ENCODE assay signal across 22 cellular contexts in genomic region chr7:98868450-98868849, GRCh38. TPM values are rescaled to one million over a fixed set of nuclear protein-coding genes. Genes with fewer than 3 reads are reported as not detected.
DNase-seq lines count a peak whose midpoint lies in the region; ATAC-seq and TF ChIP-seq lines count a peak whose summit lies in the region.
"Had no signal": no experiment of that assay in that cellular context is flagged by ENCODE, and none has a peak within 500 bp of the region (broad histone marks: within the 10 kb centered on the region; RNA-seq: fewer than 3 reads in every experiment).

No MANE protein-coding gene starts in this region.

- peaks cover 19% of the 10 kb centered on the region for H3K4me1 Mint-ChIP-seq in neural progenitor cell
- peaks cover 2% of the 10 kb centered on the region for H3K4me1 Mint-ChIP-seq in activated CD4-positive, alpha-beta memory T cell treated with anti-CD3 and anti-CD28 coated beads for 36 hours (ENCODE audit: low read depth)

- H3K27ac ChIP-seq in WERI-Rb-1 (no peak overlapping the region), coronary artery (peak overlapping the region; percentile 60 to 86), neural progenitor cell (no peak overlapping the region)
- H3K27ac ChIP-seq: C4-2B, Peyer's patch had no signal

- intact Hi-C loops in activated CD4-positive, alpha-beta memory T cell treated with anti-CD3 and anti-CD28 coated beads for 36 hours (cut with micrococcal nuclease) = no loop called here

- TF ChIP-seq CTCF in WERI-Rb-1 (IDR thresholded peaks at IDR 0.05; ENCODE audit: low read depth, low read length) = no peak
- TF ChIP-seq CTCF in coronary artery (IDR thresholded peaks at IDR 0.05) = no peak
- TF ChIP-seq CTCF in neural progenitor cell (IDR thresholded peaks at IDR 0.05) = no peak

- no peak overlapping the region for H3K27ac Mint-ChIP-seq in neural progenitor cell
- no peak overlapping the region for H3K27ac Mint-ChIP-seq in activated CD4-positive, alpha-beta memory T cell treated with anti-CD3 and anti-CD28 coated beads for 36 hours

- H3K9me3 Mint-ChIP-seq in neural progenitor cell = no peaks in the 10 kb centered on the region
- H3K9me3 Mint-ChIP-seq in activated CD4-positive, alpha-beta memory T cell treated with anti-CD3 and anti-CD28 coated beads for 36 hours = no peaks in the 10 kb centered on the region

- POLR2A ChIA-PET in activated CD4-positive, alpha-beta memory T cell treated with anti-CD3 and anti-CD28 coated beads for 36 hours (lab: Charles Lee) = no interaction called here

- no peaks in the 10 kb centered on the region for H4K20me1 ChIP-seq in neural progenitor cell (ENCODE audit: low read depth)

- peaks cover 15% of the 10 kb centered on the region for H3F3A ChIP-seq in neural progenitor cell (ENCODE audit: low read depth)

- DNase-seq in NOMO-1 treated with DMSO at 0.1 percent for 48 hours (lab: John Stamatoyannopoulos, UW; ENCODE audit: unreplicated experiment) = peak; percentile 37
- no peak for DNase-seq in NOMO-1 treated with dmso at 0.1 percent for 144 hours (lab: John Stamatoyannopoulos, UW; ENCODE audit: unreplicated experiment)
- no peak for DNase-seq in WERI-Rb-1
- DNase-seq in coronary artery (ENCODE audit: low spot score) = no peak
- no peak for DNase-seq in neural progenitor cell (ENCODE audit: low spot score)
- no peak for DNase-seq in NCI-H345 (lab: John Stamatoyannopoulos, UW)
- no peak for DNase-seq in activated CD4-positive, alpha-beta memory T cell treated with anti-CD3 and anti-CD28 coated beads for 36 hours
- DNase-seq: EL, HCEC 1CT, IMR-90, Kasumi-1, MM.1S, NCI-H1417 treated with DMSO at 0.1 percent for 48 hours, NCI-H2029, NCI-H510A, NCI-H774, SK-N-SH had no signal

- H2AFZ ChIP-seq in neural progenitor cell (replicated peaks) = no peak overlapping the region

- no peak for ATAC-seq in GM21390 (IDR thresholded peaks at IDR 0.05; ENCODE audit: unreplicated experiment)
- ATAC-seq: Right ventricle myocardium inferior had no signal

- no peaks in the 10 kb centered on the region for H3K27me3 ChIP-seq in WERI-Rb-1 (ENCODE audit: insufficient read depth, low read depth, severe bottlenecking)
- peaks cover 44% of the 10 kb centered on the region for H3K27me3 ChIP-seq in neural progenitor cell

- no peak overlapping the region for H3K9ac ChIP-seq in neural progenitor cell
- H3K9ac ChIP-seq: SK-N-SH had no signal

- no peaks in the 10 kb centered on the region for H3K79me2 ChIP-seq in neural progenitor cell (ENCODE audit: low read depth)

- peaks cover 34% of the 10 kb centered on the region for H3K27me3 Mint-ChIP-seq in neural progenitor cell (ENCODE audit: insufficient read depth, low read depth)
- H3K27me3 Mint-ChIP-seq in activated CD4-positive, alpha-beta memory T cell treated with anti-CD3 and anti-CD28 coated beads for 36 hours = peaks cover 16% of the 10 kb centered on the region

- peak overlapping the region; percentile 70 for H3K4me3 Mint-ChIP-seq in neural progenitor cell
- no peak overlapping the region for H3K4me3 Mint-ChIP-seq in activated CD4-positive, alpha-beta memory T cell treated with anti-CD3 and anti-CD28 coated beads for 36 hours

- no peak overlapping the region for H3K4me2 ChIP-seq in neural progenitor cell

- CTCF ChIA-PET in activated CD4-positive, alpha-beta memory T cell treated with anti-CD3 and anti-CD28 coated beads for 36 hours (lab: Charles Lee) = no interaction called here

- no peaks in the 10 kb centered on the region for H3K36me3 Mint-ChIP-seq in neural progenitor cell
- H3K36me3 Mint-ChIP-seq in activated CD4-positive, alpha-beta memory T cell treated with anti-CD3 and anti-CD28 coated beads for 36 hours = no peaks in the 10 kb centered on the region

- H3K9me3 ChIP-seq in WERI-Rb-1 (ENCODE audit: severe bottlenecking) (no peaks in the 10 kb centered on the region), neural progenitor cell (ENCODE audit: low read depth) (no peaks in the 10 kb centered on the region)
- H3K9me3 ChIP-seq: Peyer's patch, SK-N-SH had no signal

- H3K4me1 ChIP-seq in neural progenitor cell = peaks cover 6% of the 10 kb centered on the region

- H3K4me3 ChIP-seq in WERI-Rb-1 (ENCODE audit: low read depth, low read length) = peak overlapping the region; percentile 46; the same call in 1 of the 2 replicates
- H3K4me3 ChIP-seq in coronary artery = no peak overlapping the region
- H3K4me3 ChIP-seq in neural progenitor cell = no peak overlapping the region

- H3K36me3 ChIP-seq in WERI-Rb-1 (no peaks in the 10 kb centered on the region), neural progenitor cell (no peaks in the 10 kb centered on the region)
- H3K36me3 ChIP-seq: Peyer's patch had no signal

RNA-seq across cellular contexts. Expression of gene TMEM130, which starts 1.4 kb away (rescaled TPM):
- 1.0 and 2.3 TPM in 2 replicates for total RNA-seq in neural progenitor cell (ENCODE audit: low replicate concordance)
- total RNA-seq in activated CD4-positive, alpha-beta memory T cell treated with anti-CD3 and anti-CD28 coated beads for 36 hours = not detected
- total RNA-seq: HT1080, Right ventricle myocardium inferior had no signal

RNA-seq across cellular contexts. Expression of gene TRRAP, which starts 9.9 kb away (rescaled TPM):
- total RNA-seq in neural progenitor cell (ENCODE audit: low replicate concordance) = 19.9 and 26.5 TPM in 2 replicates
- 10 to 100 TPM; 44.3 to 48.7 TPM for total RNA-seq in activated CD4-positive, alpha-beta memory T cell treated with anti-CD3 and anti-CD28 coated beads for 36 hours

Comparison
In these comparisons a context has a peak if more than half of its experiments do, and no peak if none do; other contexts are left out.
1. H3K27ac ChIP-seq: peak in coronary artery (2 of 2); none in WERI-Rb-1 (single experiment) and neural progenitor cell (single experiment).